In the genomic region with DNA sequence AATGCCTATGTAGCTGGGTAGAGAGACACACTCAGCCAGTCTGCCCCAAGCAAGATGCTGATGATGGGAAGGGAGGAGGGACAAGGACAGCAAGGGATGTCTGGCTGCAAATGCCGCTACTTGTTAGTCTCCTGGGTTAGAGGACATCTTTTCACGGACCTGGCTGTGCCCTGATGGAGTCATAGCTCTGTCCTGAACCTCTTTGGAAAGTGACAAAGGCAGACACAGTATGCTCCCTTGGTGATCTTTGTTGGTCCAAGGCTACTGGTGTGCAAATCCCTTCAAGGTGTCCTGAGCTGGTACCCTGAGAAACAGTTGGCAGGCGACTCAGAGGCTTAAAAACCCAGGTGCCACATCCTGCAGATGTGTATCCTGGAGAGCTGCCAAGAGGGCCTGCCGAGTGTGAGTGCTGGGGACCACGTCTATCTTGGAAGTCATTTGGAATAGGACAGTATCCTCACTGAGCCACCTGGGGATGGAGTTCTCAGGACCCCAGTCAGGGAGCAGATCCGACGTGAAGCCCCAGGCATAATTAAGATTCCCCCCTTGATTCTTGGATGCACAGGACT, we compare ENCODE assay signal across 13 cellular contexts. TPM values are rescaled to one million over a fixed set of nuclear protein-coding genes. Genes with fewer than 3 reads are reported as not detected.
DNase-seq lines count a peak whose midpoint lies in the region; ATAC-seq and TF ChIP-seq lines count a peak whose summit lies in the region.
"Had no signal": no experiment of that assay in that cellular context is flagged by ENCODE, and none has a peak within 500 bp of the region (broad histone marks: within the 10 kb centered on the region; RNA-seq: fewer than 3 reads in every experiment).

No MANE protein-coding gene starts in this region.

- no peak overlapping the region for H4K91ac ChIP-seq in mesenchymal stem cell (ENCODE audit: low read length)

- peaks cover 4% of the 10 kb centered on the region for H3K79me1 ChIP-seq in mesenchymal stem cell (replicated peaks; ENCODE audit: low read length, poor library complexity, severe bottlenecking)

- H3K36me3 ChIP-seq in PC-3 (ENCODE audit: low read depth, low read length) = peaks cover 50% of the 10 kb centered on the region
- peaks cover 70 to 92% of the 10 kb centered on the region in 2 experiments for H3K36me3 ChIP-seq in mesenchymal stem cell (ENCODE audit: control insufficient read depth in 1 of 2, insufficient read depth in 2 of 2, low read depth in 1 of 2, low read length in 2 of 2)

- in situ Hi-C loops in KBM-7 (cut with MboI; ENCODE audit: low pct_unique_long_range_greater_than_20kb, low sequenced_read_pairs) = no loop called here

- intact Hi-C loops in Calu3 (cut with micrococcal nuclease; ENCODE audit: unreplicated experiment) = no loop called here
- intact Hi-C loops in PC-3 (cut with micrococcal nuclease) = no loop called here
- intact Hi-C loops in activated T-helper 2 cell treated with anti-CD3 and anti-CD28 coated beads, Interferon-gamma antibody, Interleukin-2, Interleukin-4, amounts not matched to agents 10 μg/mL and 5 μg/mL and 100 μg/mL, durations not matched to agents 14 hours and 24 hours and 36 hours (cut with micrococcal nuclease) = no loop called here

- H3K9me3 ChIP-seq in PC-3 (ENCODE audit: low read length) = no peaks in the 10 kb centered on the region
- H3K9me3 ChIP-seq in mesenchymal stem cell (ENCODE audit: control insufficient read depth, low read length) = no peaks in the 10 kb centered on the region
- H3K9me3 ChIP-seq: psoas muscle had no signal

- ATAC-seq in PC-3 = no peak
- ATAC-seq in GM21529 (IDR thresholded peaks at IDR 0.05; ENCODE audit: unreplicated experiment) = no peak

- H4K20me1 ChIP-seq in PC-3 (ENCODE audit: low read length) = peaks cover 56% of the 10 kb centered on the region

- H4K8ac ChIP-seq in mesenchymal stem cell (ENCODE audit: low read length) = peak overlapping the region; percentile 21

- H3K4me3 ChIP-seq in PC-3 (ENCODE audit: low read length) (no peak overlapping the region), mesenchymal stem cell (ENCODE audit: insufficient read depth in 1 of 2, low read depth in 1 of 2, low read length in 2 of 2) (no peak overlapping the region)
- H3K4me3 ChIP-seq: psoas muscle had no signal

- H3K9ac ChIP-seq in PC-3 (ENCODE audit: low read length) = no peak overlapping the region
- peak overlapping the region; percentile 30 for H3K9ac ChIP-seq in mesenchymal stem cell (ENCODE audit: low read length)

- BruUV-seq in Calu3 (replicated peaks; lab: Mats Ljungman, UMichigan) = no TSS peak
- no TSS peak for BruUV-seq in PC-3 (replicated peaks; lab: Mats Ljungman, UMichigan)

- peak overlapping the region; percentile 55 for H2BK15ac ChIP-seq in mesenchymal stem cell (ENCODE audit: low read depth, poor library complexity, severe bottlenecking)

- no peak overlapping the region for H2BK5ac ChIP-seq in mesenchymal stem cell (ENCODE audit: low read depth, low read length, poor library complexity, severe bottlenecking)

- H3K18ac ChIP-seq in mesenchymal stem cell (ENCODE audit: low read depth in 1 of 2, low read length in 2 of 2) = peak overlapping the region in 1 of 2 experiments; percentile 37

- H3K27me3 Mint-ChIP-seq in Calu3 (ENCODE audit: unreplicated experiment) = no peaks in the 10 kb centered on the region
- H3K27me3 Mint-ChIP-seq in activated T-helper 2 cell treated with anti-CD3 and anti-CD28 coated beads, Interferon-gamma antibody, Interleukin-2, Interleukin-4, amounts not matched to agents 10 μg/mL and 5 μg/mL and 100 μg/mL, durations not matched to agents 14 hours and 24 hours and 36 hours (ENCODE audit: low read depth) = no peaks in the 10 kb centered on the region
- H3K27me3 Mint-ChIP-seq: activated naive CD8-positive, alpha-beta T cell had no signal

- WGBS in mesenchymal stem cell = 78% methylated on average over 7 of the region's 7 CpGs

- peaks cover 67% of the 10 kb centered on the region for H3K79me2 ChIP-seq in PC-3 (ENCODE audit: low read length)

- H3K4me2 ChIP-seq in PC-3 (ENCODE audit: low read length) (no peak overlapping the region), mesenchymal stem cell (ENCODE audit: low read length, poor library complexity, severe bottlenecking) (no peak overlapping the region)

- peak overlapping the region in 1 of 2 experiments; percentile 70 for H3K23ac ChIP-seq in mesenchymal stem cell (ENCODE audit: low read length in 2 of 2)

- peak overlapping the region; percentile 7 for H3K27ac Mint-ChIP-seq in Calu3 (ENCODE audit: unreplicated experiment)
- no peak overlapping the region for H3K27ac Mint-ChIP-seq in activated T-helper 2 cell treated with anti-CD3 and anti-CD28 coated beads, Interferon-gamma antibody, Interleukin-2, Interleukin-4, amounts not matched to agents 10 μg/mL and 5 μg/mL and 100 μg/mL, durations not matched to agents 14 hours and 24 hours and 36 hours
- H3K27ac Mint-ChIP-seq: activated naive CD8-positive, alpha-beta T cell had no signal

- H3K14ac ChIP-seq in mesenchymal stem cell (ENCODE audit: low read length in 2 of 2) = peak overlapping the region in 1 of 2 experiments; percentile 55

- H3K9me3 Mint-ChIP-seq in Calu3 (ENCODE audit: low read depth, unreplicated experiment) = no peaks in the 10 kb centered on the region
- no peaks in the 10 kb centered on the region for H3K9me3 Mint-ChIP-seq in activated T-helper 2 cell treated with anti-CD3 and anti-CD28 coated beads, Interferon-gamma antibody, Interleukin-2, Interleukin-4, amounts not matched to agents 10 μg/mL and 5 μg/mL and 100 μg/mL, durations not matched to agents 14 hours and 24 hours and 36 hours
- H3K9me3 Mint-ChIP-seq: H9 had no signal

- peaks cover 58% of the 10 kb centered on the region for H3K36me3 Mint-ChIP-seq in Calu3 (ENCODE audit: insufficient read depth, unreplicated experiment)
- peaks cover 94% of the 10 kb centered on the region for H3K36me3 Mint-ChIP-seq in activated T-helper 2 cell treated with anti-CD3 and anti-CD28 coated beads, Interferon-gamma antibody, Interleukin-2, Interleukin-4, amounts not matched to agents 10 μg/mL and 5 μg/mL and 100 μg/mL, durations not matched to agents 14 hours and 24 hours and 36 hours (ENCODE audit: low read depth)

- DNase-seq in NCI-H748 (lab: John Stamatoyannopoulos, UW; ENCODE audit: unreplicated experiment) = peak; percentile 69
- no peak for DNase-seq in NCI-H748 treated with DMSO at 0.1 percent for 48 hours (lab: John Stamatoyannopoulos, UW)
- DNase-seq in Calu3 = no peak
- peak; percentile 17 for DNase-seq in PC-3
- no peak for DNase-seq in mesenchymal stem cell
- no peak for DNase-seq in KBM-7
- no peak for DNase-seq in activated T-helper 2 cell treated with anti-CD3 and anti-CD28 coated beads, Interferon-gamma antibody, Interleukin-2, Interleukin-4, amounts not matched to agents 10 μg/mL and 5 μg/mL and 100 μg/mL, durations not matched to agents 14 hours and 24 hours and 36 hours (ENCODE audit: low spot score)
- DNase-seq: activated CD4-positive, alpha-beta T cell treated with anti-CD3 and anti-CD28 coated beads, Interleukin-2, amount 50 U/mL, for 1 hour; cortex of kidney; H9; psoas muscle had no signal

- no peaks in the 10 kb centered on the region for H3K9me2 ChIP-seq in PC-3 (replicated peaks; ENCODE audit: low read length)

- peaks cover 78% of the 10 kb centered on the region for H3K4me1 Mint-ChIP-seq in Calu3 (ENCODE audit: low read depth, unreplicated experiment)
- peaks cover 64% of the 10 kb centered on the region for H3K4me1 Mint-ChIP-seq in activated T-helper 2 cell treated with anti-CD3 and anti-CD28 coated beads, Interferon-gamma antibody, Interleukin-2, Interleukin-4, amounts not matched to agents 10 μg/mL and 5 μg/mL and 100 μg/mL, durations not matched to agents 14 hours and 24 hours and 36 hours (ENCODE audit: low read depth)

- no peak overlapping the region for H2AK5ac ChIP-seq in mesenchymal stem cell (ENCODE audit: low read length, severe bottlenecking)

- H3K27ac ChIP-seq in PC-3 (ENCODE audit: low read length) (no peak overlapping the region), mesenchymal stem cell (ENCODE audit: low read length, poor library complexity, severe bottlenecking) (no peak overlapping the region)

- peak overlapping the region in 1 of 2 experiments; percentile 13 for H2BK12ac ChIP-seq in mesenchymal stem cell (ENCODE audit: low read length in 2 of 2)

- H3F3A ChIP-seq in PC-3 (ENCODE audit: low read length, unreplicated experiment) = no peaks in the 10 kb centered on the region

- H3K27me3 ChIP-seq in PC-3 (ENCODE audit: low read length) (no peaks in the 10 kb centered on the region), mesenchymal stem cell (ENCODE audit: control insufficient read depth in 1 of 2, insufficient read depth in 1 of 2, low read length in 2 of 2) (no peaks in the 10 kb centered on the region)

- CTCF ChIA-PET in Calu3 (lab: Charles Lee) = interaction anchor here (1.4 kb wide), 1 partner anchor 11 kb away, joined by 4 read pairs; no protein-coding TSS in a partner anchor
- CTCF ChIA-PET in PC-3 (lab: Charles Lee) = no interaction called here

- H3K4me3 Mint-ChIP-seq in Calu3 (ENCODE audit: low read depth, unreplicated experiment) = no peak overlapping the region
- no peak overlapping the region for H3K4me3 Mint-ChIP-seq in activated T-helper 2 cell treated with anti-CD3 and anti-CD28 coated beads, Interferon-gamma antibody, Interleukin-2, Interleukin-4, amounts not matched to agents 10 μg/mL and 5 μg/mL and 100 μg/mL, durations not matched to agents 14 hours and 24 hours and 36 hours (ENCODE audit: low read depth)
- H3K4me3 Mint-ChIP-seq: activated naive CD8-positive, alpha-beta T cell; H9 had no signal

- TF ChIP-seq CTCF in Calu3 (IDR thresholded peaks at IDR 0.05; ENCODE audit: unreplicated experiment) (no peak), PC-3 (conservative IDR thresholded peaks at IDR 0.05; ENCODE audit: low read depth, low read length) (no peak)

- H2AFZ ChIP-seq in PC-3 (ENCODE audit: low read length) (no peak overlapping the region), mesenchymal stem cell (ENCODE audit: low read depth, low read length) (no peak overlapping the region)

- H2BK120ac ChIP-seq in mesenchymal stem cell (ENCODE audit: low read depth, low read length) = no peak overlapping the region

- H3K4me1 ChIP-seq in PC-3 (ENCODE audit: insufficient read depth, low read length) (no peaks in the 10 kb centered on the region), mesenchymal stem cell (ENCODE audit: control insufficient read depth, insufficient read depth, low read depth, low read length) (peaks cover 53% of the 10 kb centered on the region)

- POLR2A ChIA-PET in PC-3 (lab: Charles Lee; ENCODE audit: unreplicated experiment) = no interaction called here

- peak overlapping the region in 1 of 2 experiments; percentile 24 for H3K4ac ChIP-seq in mesenchymal stem cell (ENCODE audit: low read depth in 1 of 2, low read length in 2 of 2)

RNA-seq across cellular contexts. Expression of a gene that starts 10.8 kb away (rescaled TPM):
- total RNA-seq in Calu3 (2022) (53.7 and 57.3 TPM in 2 replicates), PC-3 (2014; rRNA removed) (34.2 and 46.8 TPM in 2 replicates)
- 15.6 TPM for polyA plus RNA-seq in mesenchymal stem cell (2013, experiment 1 of 2)
- 14.8 TPM for polyA plus RNA-seq in mesenchymal stem cell (2013, experiment 2 of 2)
- total RNA-seq in activated T-helper 2 cell treated with anti-CD3 and anti-CD28 coated beads, Interferon-gamma antibody, Interleukin-2, Interleukin-4, amounts not matched to agents 10 μg/mL and 5 μg/mL and 100 μg/mL, durations not matched to agents 14 hours and 24 hours and 36 hours = 146 and 156 TPM in 2 replicates

Comparison
In these comparisons a context has a peak if more than half of its experiments do, and no peak if none do; other contexts are left out.
1. DNase-seq: peak in NCI-H748 (single experiment) and PC-3 (single experiment); none in NCI-H748 treated with DMSO at 0.1 percent for 48 hours (single experiment), Calu3 (single experiment), mesenchymal stem cell (single experiment), KBM-7 (single experiment) and activated T-helper 2 cell treated with anti-CD3 and anti-CD28 coated beads, Interferon-gamma antibody, Interleukin-2, Interleukin-4, amounts not matched to agents 10 μg/mL and 5 μg/mL and 100 μg/mL, durations not matched to agents 14 hours and 24 hours and 36 hours (single experiment).